Comparison of ENCODE assay signal across 17 cellular contexts in genomic region chr6:148807784-148808183, GRCh38.
DNase-seq lines count a peak whose midpoint lies in the region; ATAC-seq lines count a peak whose summit lies in the region.
"Had no signal": no experiment of that assay in that cellular context is flagged by ENCODE, and none has a peak within 500 bp of the region (broad histone marks: within the 10 kb centered on the region; RNA-seq: fewer than 3 reads in every experiment).

No MANE protein-coding gene starts in this region.

- peak; percentile 23 for DNase-seq in HT-29 (ENCODE audit: low spot score)
- peak; percentile 23 for DNase-seq in LoVo (ENCODE audit: low spot score)
- no peak for DNase-seq in left colon
- no peak for DNase-seq in DMS53 (lab: John Stamatoyannopoulos, UW)
- DNase-seq: ACHN; BE2C; C1 segment of cervical spinal cord; CD4-positive, CD25-positive, alpha-beta regulatory T cell; CD8-positive, alpha-beta memory T cell; COR-L47; DMS 273 treated with DMSO at 0.1 percent for 48 hours; DMS79; GF-D8; H9; KG1 had no signal

- ATAC-seq in left colon (peak; percentile 65), HG02981 (IDR thresholded peaks at IDR 0.05; ENCODE audit: unreplicated experiment) (no peak), HG03097 (IDR thresholded peaks at IDR 0.05; ENCODE audit: low FRiP score, unreplicated experiment) (no peak)

- intact Hi-C loops in left colon (cut with DNase I, micrococcal nuclease), result no loop called here

Comparison
In these comparisons a context has a peak if more than half of its experiments do, and no peak if none do; other contexts are left out.
1. DNase-seq: peak in HT-29 (single experiment) and LoVo (single experiment); none in left colon (0 of 2) and DMS53 (single experiment).